In the genomic region with DNA sequence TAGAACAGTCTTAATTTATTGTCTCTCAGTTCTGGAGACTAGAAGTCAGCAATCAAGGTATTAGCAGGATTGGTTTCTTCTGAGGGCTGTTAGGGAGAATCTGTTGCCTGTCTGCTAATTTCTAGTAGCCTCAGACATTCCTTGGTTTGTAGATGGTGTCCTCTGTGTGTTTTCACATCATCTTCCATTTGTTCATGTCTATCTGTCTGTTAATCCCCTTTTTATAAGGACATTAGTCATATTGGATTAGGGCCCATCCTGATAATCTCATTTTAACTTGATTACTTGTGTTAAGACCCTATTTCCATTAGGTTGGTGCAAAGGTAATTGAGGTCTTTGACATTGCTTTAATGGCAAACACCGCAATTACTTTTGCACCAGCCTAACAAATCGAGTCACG, we compare ENCODE assay signal across 1 cellular context.
TF ChIP-seq lines count a peak whose summit lies in the region.

No MANE protein-coding gene starts in this region.

TF ChIP-seq in WTC11, 78 proteins besides CTCF, POLR2A, EP300 and RAD21 (continued from another document):
- TF ChIP-seq FOXJ3 (CRISPR knock-in tag; IDR thresholded peaks at IDR 0.05; ENCODE audit: borderline replicate concordance) (no peak), EMX1 (CRISPR knock-in tag; IDR thresholded peaks at IDR 0.05) (no peak)
